ENCODE assay signal across 1 cellular context in the genomic region with DNA sequence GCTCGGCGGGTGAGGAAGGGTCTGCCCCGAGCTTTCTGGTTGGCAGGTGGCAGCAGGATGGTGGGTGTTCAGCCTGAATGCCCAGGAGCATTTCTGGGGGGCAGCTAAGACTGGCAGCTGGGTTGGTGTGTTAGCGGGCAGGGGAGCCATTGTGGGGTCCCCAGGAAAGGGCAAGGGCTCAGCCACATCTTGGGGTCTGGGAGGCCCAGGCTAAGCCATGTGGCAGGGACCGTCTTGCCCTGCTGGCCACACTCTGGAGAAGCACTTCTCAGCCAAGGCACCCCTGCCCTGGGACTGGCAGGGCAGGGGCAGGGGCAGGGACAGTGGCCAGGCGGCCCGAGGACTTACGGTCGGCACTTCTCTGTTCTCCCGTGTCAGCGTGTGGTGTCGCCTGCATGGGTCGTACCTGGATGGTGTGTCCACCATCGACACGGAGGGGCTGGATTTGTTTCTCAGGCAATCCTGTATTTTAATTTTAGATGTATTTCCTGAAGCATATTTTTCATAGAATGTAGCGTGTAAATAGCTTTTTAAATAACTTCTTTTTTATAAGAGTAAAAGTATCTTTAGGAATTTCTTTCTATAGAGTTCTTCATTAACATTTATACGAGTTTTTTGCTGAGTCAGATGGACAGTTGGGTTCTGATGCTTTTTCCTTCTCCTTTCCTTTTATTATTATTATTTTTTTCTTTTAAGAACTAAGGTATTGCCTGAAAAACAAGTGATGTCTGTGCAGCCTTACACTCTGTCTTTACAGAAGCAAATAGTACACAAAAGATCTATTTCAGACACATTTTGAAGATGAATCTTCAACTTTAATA.
TF ChIP-seq lines count a peak whose summit lies in the region.

No MANE protein-coding gene starts in this region.

TF ChIP-seq in SK-N-SH, 30 proteins besides CTCF, POLR2A, EP300 and RAD21 (continued from another document):
- TF ChIP-seq, protein P1, sequence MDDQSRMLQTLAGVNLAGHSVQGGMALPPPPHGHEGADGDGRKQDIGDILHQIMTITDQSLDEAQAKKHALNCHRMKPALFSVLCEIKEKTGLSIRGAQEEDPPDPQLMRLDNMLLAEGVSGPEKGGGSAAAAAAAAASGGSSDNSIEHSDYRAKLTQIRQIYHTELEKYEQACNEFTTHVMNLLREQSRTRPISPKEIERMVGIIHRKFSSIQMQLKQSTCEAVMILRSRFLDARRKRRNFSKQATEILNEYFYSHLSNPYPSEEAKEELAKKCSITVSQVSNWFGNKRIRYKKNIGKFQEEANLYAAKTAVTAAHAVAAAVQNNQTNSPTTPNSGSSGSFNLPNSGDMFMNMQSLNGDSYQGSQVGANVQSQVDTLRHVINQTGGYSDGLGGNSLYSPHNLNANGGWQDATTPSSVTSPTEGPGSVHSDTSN (IDR thresholded peaks at IDR 0.05): no peak
- TF ChIP-seq, protein P2, sequence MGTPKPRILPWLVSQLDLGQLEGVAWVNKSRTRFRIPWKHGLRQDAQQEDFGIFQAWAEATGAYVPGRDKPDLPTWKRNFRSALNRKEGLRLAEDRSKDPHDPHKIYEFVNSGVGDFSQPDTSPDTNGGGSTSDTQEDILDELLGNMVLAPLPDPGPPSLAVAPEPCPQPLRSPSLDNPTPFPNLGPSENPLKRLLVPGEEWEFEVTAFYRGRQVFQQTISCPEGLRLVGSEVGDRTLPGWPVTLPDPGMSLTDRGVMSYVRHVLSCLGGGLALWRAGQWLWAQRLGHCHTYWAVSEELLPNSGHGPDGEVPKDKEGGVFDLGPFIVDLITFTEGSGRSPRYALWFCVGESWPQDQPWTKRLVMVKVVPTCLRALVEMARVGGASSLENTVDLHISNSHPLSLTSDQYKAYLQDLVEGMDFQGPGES (IDR thresholded peaks at IDR 0.05; ENCODE audit: low read depth, low read length): no peak
- TF ChIP-seq FOXM1 (IDR thresholded peaks at IDR 0.05; ENCODE audit: low read depth) (no peak), NFIC (IDR thresholded peaks at IDR 0.05; ENCODE audit: borderline replicate concordance) (no peak), CHD2 (IDR thresholded peaks at IDR 0.05; ENCODE audit: low read length, partially characterized antibody) (no peak)
- TF ChIP-seq, protein P3, sequence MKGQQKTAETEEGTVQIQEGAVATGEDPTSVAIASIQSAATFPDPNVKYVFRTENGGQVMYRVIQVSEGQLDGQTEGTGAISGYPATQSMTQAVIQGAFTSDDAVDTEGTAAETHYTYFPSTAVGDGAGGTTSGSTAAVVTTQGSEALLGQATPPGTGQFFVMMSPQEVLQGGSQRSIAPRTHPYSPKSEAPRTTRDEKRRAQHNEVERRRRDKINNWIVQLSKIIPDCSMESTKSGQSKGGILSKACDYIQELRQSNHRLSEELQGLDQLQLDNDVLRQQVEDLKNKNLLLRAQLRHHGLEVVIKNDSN (IDR thresholded peaks at IDR 0.05; ENCODE audit: borderline replicate concordance, low read depth): no peak
